Comparison of ENCODE assay signal across 9 cellular contexts in genomic region chr11:135075740-135076139, GRCh38.
A peak's percentile ranks its signal among the peaks of the same experiment; 100 is the strongest.
DNase-seq lines count a peak whose midpoint lies in the region; ATAC-seq and TF ChIP-seq lines count a peak whose summit lies in the region.
"Had no signal": no experiment of that assay in that cellular context is flagged by ENCODE, and none has a peak within 500 bp of the region (broad histone marks: within the 10 kb centered on the region; RNA-seq: fewer than 3 reads in every experiment).

No MANE protein-coding gene starts in this region.

- no peak overlapping the region for H3K4me2 ChIP-seq in fibroblast of lung (ENCODE audit: extremely low read depth, insufficient read depth, low read length)
- H3K4me2 ChIP-seq: BLaER1 treated with 17β-estradiol and CSF1 and Interleukin-3, amounts not matched to agents 10 nM and 100 nM had no signal

- H3K4me3 ChIP-seq in fibroblast of lung (replicated peaks in 1 of 4; ENCODE audit: control extremely low read depth in 1 of 4, insufficient read depth in 1 of 4, low read depth in 3 of 4, low read length in 4 of 4) = no peak overlapping the region
- no peak overlapping the region for H3K4me3 ChIP-seq in retinal pigment epithelial cell (ENCODE audit: low read length)
- H3K4me3 ChIP-seq: BLaER1 treated with 17β-estradiol and CSF1 and Interleukin-3, amounts not matched to agents 10 nM and 100 nM had no signal

- H2AFZ ChIP-seq in fibroblast of lung (ENCODE audit: low read length) = no peak overlapping the region

- no peaks in the 10 kb centered on the region for H3K79me2 ChIP-seq in fibroblast of lung (ENCODE audit: control insufficient read depth, insufficient read depth, low read length)

- no peak overlapping the region for H3K9ac ChIP-seq in fibroblast of lung (ENCODE audit: insufficient read depth, low read length)
- H3K9ac ChIP-seq: BLaER1 treated with 17β-estradiol and CSF1 and Interleukin-3, amounts not matched to agents 10 nM and 100 nM had no signal

- no peaks in the 10 kb centered on the region for H4K20me1 ChIP-seq in fibroblast of lung (ENCODE audit: control insufficient read depth, extremely low read depth, insufficient read depth, low read length)
- H4K20me1 ChIP-seq: BLaER1 treated with 17β-estradiol and CSF1 and Interleukin-3, amounts not matched to agents 10 nM and 100 nM had no signal

- H3K27ac ChIP-seq in fibroblast of lung (ENCODE audit: insufficient read depth, low read length) = no peak overlapping the region
- H3K27ac ChIP-seq: BLaER1 treated with 17β-estradiol and CSF1 and Interleukin-3, amounts not matched to agents 10 nM and 100 nM had no signal

- ATAC-seq in HG02678 (IDR thresholded peaks at IDR 0.05; ENCODE audit: unreplicated experiment) = no peak

- H3K27me3 ChIP-seq in fibroblast of lung (ENCODE audit: control insufficient read depth, insufficient read depth, low read length) = no peaks in the 10 kb centered on the region
- H3K27me3 ChIP-seq: BLaER1 treated with 17β-estradiol and CSF1 and Interleukin-3, amounts not matched to agents 10 nM and 100 nM had no signal

- TF ChIP-seq CTCF in fibroblast of lung (conservative IDR thresholded peaks at IDR 0.05 in 1 of 2, IDR thresholded peaks at IDR 0.05 in 1 of 2; ENCODE audit: low read depth in 1 of 2, low read length in 2 of 2) (peak; percentile 15 to 24), retinal pigment epithelial cell (conservative IDR thresholded peaks at IDR 0.05; ENCODE audit: low read depth, low read length) (peak; percentile 57)

- DNase-seq in activated gamma-delta T cell treated with Interleukin-2 at 50 U/mL for 16 hours (peak; percentile 32), activated gamma-delta T cell (lab: John Stamatoyannopoulos, UW) (no peak), fibroblast of lung (ENCODE audit: low read depth in 2 of 2) (peak; percentile 12 to 21), retinal pigment epithelial cell (ENCODE audit: low read depth) (peak; percentile 4), KG1 (lab: John Stamatoyannopoulos, UW) (no peak), NOMO-1 treated with DMSO at 0.1 percent for 48 hours (lab: John Stamatoyannopoulos, UW; ENCODE audit: unreplicated experiment) (no peak)
- DNase-seq in activated CD8-positive, alpha-beta memory T cell treated with anti-CD3 and anti-CD28 coated beads for 4 hours (ENCODE audit: low read depth in 2 of 2) = peak; percentile 8 to 13

- no peaks in the 10 kb centered on the region for H3K36me3 ChIP-seq in fibroblast of lung (ENCODE audit: control insufficient read depth, insufficient read depth, low read length)
- H3K36me3 ChIP-seq: BLaER1 treated with 17β-estradiol and CSF1 and Interleukin-3, amounts not matched to agents 10 nM and 100 nM had no signal

- H3K4me1 ChIP-seq in fibroblast of lung (ENCODE audit: control insufficient read depth, extremely low read depth, insufficient read depth, low read length) = no peaks in the 10 kb centered on the region

- no peaks in the 10 kb centered on the region for H3K9me3 ChIP-seq in fibroblast of lung (ENCODE audit: control insufficient read depth, insufficient read depth, low read depth, low read length)

Comparison
In these comparisons a context has a peak if more than half of its experiments do, and no peak if none do; other contexts are left out.
1. DNase-seq: peak in activated gamma-delta T cell treated with Interleukin-2 at 50 U/mL for 16 hours (single experiment), activated CD8-positive, alpha-beta memory T cell treated with anti-CD3 and anti-CD28 coated beads for 4 hours (2 of 2), fibroblast of lung (2 of 2) and retinal pigment epithelial cell (single experiment); none in activated gamma-delta T cell (single experiment), KG1 (single experiment) and NOMO-1 treated with DMSO at 0.1 percent for 48 hours (single experiment).